In the genomic region with DNA sequence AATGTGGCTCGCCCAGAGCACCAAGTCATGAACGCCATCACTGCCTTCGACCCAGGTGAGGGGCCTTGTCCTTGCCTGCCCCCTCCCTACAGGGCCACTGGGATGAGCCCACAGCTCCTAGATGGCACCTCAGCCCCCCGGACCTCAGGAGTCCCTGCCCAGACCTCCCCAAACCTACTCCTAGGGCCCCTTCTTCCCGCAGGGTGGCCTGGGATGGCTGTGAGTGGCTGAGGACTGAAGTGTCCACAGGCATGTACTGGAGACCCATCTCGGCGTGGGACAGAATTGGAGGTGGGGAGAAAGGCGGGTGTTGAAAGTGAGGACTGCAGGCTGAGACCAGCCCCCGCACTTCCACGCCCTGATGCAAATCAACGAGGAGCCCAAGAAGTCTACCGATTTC, we compare ENCODE assay signal across 1 cellular context.
TF ChIP-seq lines count a peak whose summit lies in the region.

No MANE protein-coding gene starts in this region.

TF ChIP-seq in H1, 55 proteins besides CTCF, POLR2A, EP300 and RAD21:
- TF ChIP-seq GTF2F1 (IDR thresholded peaks at IDR 0.05; ENCODE audit: borderline replicate concordance, low read depth, low read length) (no peak), CTBP2 (IDR thresholded peaks at IDR 0.05; ENCODE audit: borderline replicate concordance, insufficient read depth, insufficient read length, low read length) (no peak), BRCA1 (IDR thresholded peaks at IDR 0.05; ENCODE audit: low read depth, low read length) (no peak), JUND (IDR thresholded peaks at IDR 0.05; ENCODE audit: low read length) (no peak), POU5F1 (IDR thresholded peaks at IDR 0.05; ENCODE audit: low read depth, low read length) (no peak), SIRT6 (IDR thresholded peaks at IDR 0.05; ENCODE audit: low read length) (no peak), BCL11A (IDR thresholded peaks at IDR 0.05; ENCODE audit: low read depth in 2 of 2, low read length in 2 of 2) (no peak), ASH2L (IDR thresholded peaks at IDR 0.05; ENCODE audit: low read length) (no peak), PHF8 (conservative IDR thresholded peaks at IDR 0.05; ENCODE audit: low read depth, low read length) (no peak), KDM5A (IDR thresholded peaks at IDR 0.05; ENCODE audit: low read length) (no peak), HDAC2 (IDR thresholded peaks at IDR 0.05; ENCODE audit: borderline replicate concordance in 1 of 2, low read depth in 2 of 2, low read length in 2 of 2) (no peak)
